ENCODE assay signal across 10 cellular contexts in genomic region chr14:57046175-57046574, GRCh38.
"Had no signal": no experiment of that assay in that cellular context is flagged by ENCODE, and none has a peak within 500 bp of the region (broad histone marks: within the 10 kb centered on the region; RNA-seq: fewer than 3 reads in every experiment).

No MANE protein-coding gene starts in this region.

- H3K4me2 ChIP-seq: GM23338, KMS-11 had no signal

- H3K9me3 ChIP-seq: HAP-1 had no signal

- ATAC-seq: GM23338, HCT116 had no signal

- H2AFZ ChIP-seq: GM23338 had no signal

- DNase-seq: H7, HFFc6, IMR-90, Karpas-422, KBM-7 had no signal

- H3K9ac ChIP-seq: KMS-11 had no signal

- H3K4me3 ChIP-seq: GM23338, HAP-1 had no signal

- H3K27ac ChIP-seq: HL-60, KMS-11 had no signal

- H3K36me3 ChIP-seq: HAP-1 had no signal

- H3K4me1 ChIP-seq: HAP-1 had no signal
